9 cellular contexts compared by ENCODE assay signal in genomic region chr17:42704495-42705494, GRCh38. TPM values are rescaled to one million over a fixed set of nuclear protein-coding genes. Genes with fewer than 3 reads are reported as not detected.
A peak's percentile ranks its signal among the peaks of the same experiment; 100 is the strongest.
DNase-seq lines count a peak whose midpoint lies in the region; ATAC-seq, FAIRE-seq and TF ChIP-seq lines count a peak whose summit lies in the region.
"Had no signal": no experiment of that assay in that cellular context is flagged by ENCODE, and none has a peak within 500 bp of the region (broad histone marks: within the 10 kb centered on the region; RNA-seq: fewer than 3 reads in every experiment).

No MANE protein-coding gene starts in this region.

- H3K4me3 ChIP-seq in GM12878, result peak overlapping the region; percentile 46; the same call in 1 of the 2 replicates
- H3K4me3 ChIP-seq in smooth muscle cell, result no peak overlapping the region
- no peak overlapping the region for H3K4me3 ChIP-seq in PC-9

- in situ Hi-C loops in GM12878 (cut with MboI), result no loop called here

- SMC1A ChIA-PET in GM12878 (lab: Charles Lee; ENCODE audit: uncharacterized antibody, unreplicated experiment), result interaction anchor here (0.6 to 4.3 kb wide), 10 partner anchors 9 to 220 kb away, joined by 3 to 28 read pairs (median 5); partner anchors contain the start of genes CCR10, PLEKHH3 and RAMP2

- peak overlapping the region; percentile 55; the same call in 1 of the 2 replicates for H3K9ac ChIP-seq in GM12878 (ENCODE audit: control insufficient read depth, insufficient read depth, low read length)
- no peak overlapping the region for H3K9ac ChIP-seq in smooth muscle cell (ENCODE audit: low read depth)

- POLR2A ChIA-PET in GM12878 (lab: Charles Lee) (interaction anchor here (0.5 to 2.6 kb wide), 12 partner anchors 15 to 310 kb away, joined by 3 to 12 read pairs (median 3); no protein-coding TSS in a partner anchor), PC-9 (lab: Charles Lee; ENCODE audit: unreplicated experiment) (interaction anchor here (0.5 kb wide), 1 partner anchor 157 kb away, joined by 3 read pairs; no protein-coding TSS in a partner anchor)

- H3K9me3 ChIP-seq in GM12878 (replicated peaks; ENCODE audit: control insufficient read depth, insufficient read depth, low read length) (no peaks in the 10 kb centered on the region), smooth muscle cell (replicated peaks; ENCODE audit: low read depth) (no peaks in the 10 kb centered on the region), PC-9 (ENCODE audit: insufficient read depth, low read depth) (no peaks in the 10 kb centered on the region)

- TF ChIP-seq EP300 in GM12878 (IDR thresholded peaks at IDR 0.05; ENCODE audit: borderline replicate concordance in 1 of 2, control insufficient read depth in 1 of 2, low read depth in 2 of 2, low read length in 2 of 2), result peak; percentile 68 to 95

- no peaks in the 10 kb centered on the region for H3F3A ChIP-seq in smooth muscle cell (ENCODE audit: low read depth)
- no peaks in the 10 kb centered on the region; the same call in 1 of the 2 replicates for H3F3A ChIP-seq in PC-9 (ENCODE audit: insufficient read depth, low read depth)

- intact Hi-C loops in GM12878 (cut with micrococcal nuclease; ENCODE audit: unreplicated experiment) (no loop called here), PC-9 (cut with micrococcal nuclease; ENCODE audit: unreplicated experiment) (no loop called here)

- H3K27ac ChIP-seq in GM12878 (ENCODE audit: control insufficient read depth, insufficient read depth) (peak overlapping the region; percentile 92), smooth muscle cell (ENCODE audit: low read depth) (no peak overlapping the region), PC-9 (no peak overlapping the region)

- no peaks in the 10 kb centered on the region for H3K9me2 ChIP-seq in PC-9 (ENCODE audit: insufficient read depth)

- peak; percentile 51 for ATAC-seq in GM18520 (IDR thresholded peaks at IDR 0.05; ENCODE audit: unreplicated experiment)
- ATAC-seq in GM19463 (IDR thresholded peaks at IDR 0.05; ENCODE audit: unreplicated experiment), result peak; percentile 75
- ATAC-seq in HG03135 (IDR thresholded peaks at IDR 0.05; ENCODE audit: unreplicated experiment), result peak; percentile 71
- peak; percentile 92 for ATAC-seq in GM12878
- no peak for ATAC-seq in GM21528 (IDR thresholded peaks at IDR 0.05; ENCODE audit: low FRiP score, unreplicated experiment)

- RAD21 ChIA-PET in GM12878 (lab: Charles Lee; ENCODE audit: unreplicated experiment), result interaction anchor here (1.0 to 2.4 kb wide), 11 partner anchors 21 to 126 kb away, joined by 3 to 19 read pairs (median 5); partner anchors contain the start of genes CCR10, PLEKHH3, PSMC3IP and VPS25

- FAIRE-seq in GM12878 (lab: Jason Lieb, UNC), result peak; percentile 95

- H3K79me2 ChIP-seq in GM12878 (ENCODE audit: control insufficient read depth, insufficient read depth, low read length) (no peaks in the 10 kb centered on the region; the same call in 1 of the 2 replicates), smooth muscle cell (ENCODE audit: low read depth) (no peaks in the 10 kb centered on the region), PC-9 (ENCODE audit: low read depth) (no peaks in the 10 kb centered on the region)

- no peak for TF ChIP-seq CTCF in GM12878 (IDR thresholded peaks at IDR 0.05 in 2 of 3, conservative IDR thresholded peaks at IDR 0.05 in 1 of 3; ENCODE audit: control insufficient read depth in 2 of 3, extremely low read depth in 1 of 3, insufficient read depth in 1 of 3, low read depth in 3 of 3, low read length in 3 of 3)
- TF ChIP-seq CTCF in smooth muscle cell (IDR thresholded peaks at IDR 0.05; ENCODE audit: borderline replicate concordance, insufficient read depth, poor library complexity, severe bottlenecking), result no peak
- no peak for TF ChIP-seq CTCF in PC-9 (conservative IDR thresholded peaks at IDR 0.05)

- DNase-seq in GM12878 (ENCODE audit: low read depth, low spot score) (peak; percentile 94), smooth muscle cell (lab: John Stamatoyannopoulos, UW; ENCODE audit: unreplicated experiment) (no peak), PC-9 (no peak), A172 (ENCODE audit: low spot score) (no peak)
- DNase-seq: SHP77 had no signal

- peak; percentile 15; the same call in 1 of the 2 replicates for TF ChIP-seq POLR2A in GM12878 (IDR thresholded peaks at IDR 0.05; ENCODE audit: low read depth, low read length)

- CTCF ChIA-PET in GM12878 (lab: Yijun Ruan, JAX), result interaction anchor here (0.6 to 3.8 kb wide), 15 partner anchors 9 to 387 kb away, joined by 3 to 17 read pairs (median 5); partner anchors contain the start of genes CNTNAP1, PLEKHH3 and PSMC3IP
- CTCF ChIA-PET in PC-9 (lab: Charles Lee), result interaction anchor here (0.6 kb wide), 1 partner anchor 126 kb away, joined by 6 read pairs; no protein-coding TSS in a partner anchor

- 0% methylated on average over 12 of the region's 13 CpGs for WGBS in GM12878 (ENCODE audit: insufficient coverage, insufficient replicate concordance, low lambda C conversion rate, missing lambda C conversion rate)
- 96% methylated on average over 13 of the region's 13 CpGs for WGBS in smooth muscle cell (ENCODE audit: low lambda C conversion rate)

- no peaks in the 10 kb centered on the region for H4K20me1 ChIP-seq in GM12878 (ENCODE audit: control insufficient read depth, insufficient read depth)
- no peaks in the 10 kb centered on the region for H4K20me1 ChIP-seq in smooth muscle cell (ENCODE audit: low read depth)
- no peaks in the 10 kb centered on the region for H4K20me1 ChIP-seq in PC-9 (ENCODE audit: insufficient read depth)

- H3K4me2 ChIP-seq in GM12878 (ENCODE audit: control insufficient read depth, insufficient read depth) (peak overlapping the region; percentile 92), smooth muscle cell (no peak overlapping the region), PC-9 (no peak overlapping the region)

- TF ChIP-seq RAD21 in GM12878 (IDR thresholded peaks at IDR 0.05; ENCODE audit: insufficient read depth, low read depth, low read length), result no peak; the same call in 1 of the 2 replicates

- H3K36me3 ChIP-seq in GM12878 (ENCODE audit: control insufficient read depth in 2 of 2, insufficient read depth in 2 of 2, low read length in 1 of 2), result peaks cover 7 to 29% of the 10 kb centered on the region in 2 experiments
- no peaks in the 10 kb centered on the region for H3K36me3 ChIP-seq in smooth muscle cell (ENCODE audit: low read depth)
- no peaks in the 10 kb centered on the region for H3K36me3 ChIP-seq in PC-9 (ENCODE audit: low read depth)

- H3K27me3 ChIP-seq in GM12878 (replicated peaks in 1 of 2; ENCODE audit: control insufficient read depth in 2 of 2, insufficient read depth in 2 of 2, low read length in 1 of 2) (no peaks in the 10 kb centered on the region), smooth muscle cell (ENCODE audit: low read depth) (no peaks in the 10 kb centered on the region), PC-9 (ENCODE audit: insufficient read depth, low read depth) (no peaks in the 10 kb centered on the region)

- H2AFZ ChIP-seq in GM12878 (ENCODE audit: control insufficient read depth, low read depth, low read length) (peak overlapping the region; percentile 7; the same call in 1 of the 2 replicates), smooth muscle cell (ENCODE audit: low read depth) (no peak overlapping the region), PC-9 (no peak overlapping the region)

- H3K4me1 ChIP-seq in GM12878 (ENCODE audit: control insufficient read depth, insufficient read depth, low read length) (peaks cover 50% of the 10 kb centered on the region), smooth muscle cell (ENCODE audit: low read depth) (peaks cover under 1% of the 10 kb centered on the region), PC-9 (replicated peaks; ENCODE audit: insufficient read depth) (no peaks in the 10 kb centered on the region)

- BruUV-seq in GM12878 (replicated peaks; lab: Mats Ljungman, UMichigan) (no TSS peak), PC-9 (replicated peaks; lab: Mats Ljungman, UMichigan) (no TSS peak)

RNA-seq across cellular contexts. Expression of gene CNTNAP1, which starts 22.5 kb away (rescaled TPM):
- total RNA-seq in GM12878 (2013; cell fraction: nucleolus; rRNA removed), result 57.8 and 68.0 TPM in 2 replicates
- total RNA-seq in GM12878 (2014; rRNA removed) (11.1 and 12.9 TPM in 2 replicates), GM12878 (2014; rRNA removed; fragmentation: Illumina TruSeq; extraction: Trizol) (7.4 and 8.0 TPM in 2 replicates), GM12878 (2021) (26.0 and 29.9 TPM in 2 replicates), smooth muscle cell (7.1 and 9.5 TPM in 2 replicates), PC-9 (2021) (1.4 and 1.8 TPM in 2 replicates)
- 10.6 TPM for polyA plus RNA-seq in GM12878 (2011; ENCODE audit: low read depth)
- polyA plus RNA-seq in GM12878 (2011; rRNA removed) (10.2 and 19.6 TPM in 2 replicates), GM12878 (2014; fragmentation: Illumina TruSeq; extraction: Trizol) (10.6 and 14.1 TPM in 2 replicates), GM12878 (2014; fragmentation: Nextera tagmentation; extraction: Ambion mirVana) (1 to 10 TPM in 1 of 2 experiments, under 1 TPM in 1; 0.95 to 1.9 TPM), GM12878 (2014; rRNA removed) (22.0 and 26.6 TPM in 2 replicates), GM12878 (2016; fragmentation: Nextera tagmentation; extraction: Ambion mirVana) (1 to 10 TPM; 2.5 to 2.7 TPM), smooth muscle cell (2.0 and 4.5 TPM in 2 replicates)
- polyA plus RNA-seq in GM12878 (2011; cell fraction: cytosol; rRNA removed), result 26.2 and 27.3 TPM in 2 replicates
- 194 and 207 TPM in 2 replicates for polyA plus RNA-seq in GM12878 (2011; cell fraction: nucleus; rRNA removed)
- 22.3 and 24.4 TPM in 2 replicates for polyA plus RNA-seq in GM12878 (2012)
- 12.7 and 16.8 TPM in 2 replicates for polyA minus RNA-seq in GM12878 (2011; rRNA and poly(A)+ RNA removed)
- polyA minus RNA-seq in GM12878 (2011; cell fraction: cytosol; rRNA and poly(A)+ RNA removed), result 11.6 and 12.4 TPM in 2 replicates
- polyA minus RNA-seq in GM12878 (2011; cell fraction: nucleus; rRNA and poly(A)+ RNA removed), result 20.2 and 29.2 TPM in 2 replicates
- 19.2 and 20.8 TPM in 2 replicates for total RNA-seq in A172 (2014; rRNA removed; shearing (Covaris generic))

RNA-seq across cellular contexts. Expression of gene CCR10, which starts 23.2 kb away (rescaled TPM):
- total RNA-seq in GM12878 (2013; cell fraction: nucleolus; rRNA removed), result 7.4 TPM in 2 replicates
- total RNA-seq in GM12878 (2014; rRNA removed), result 25.2 and 34.2 TPM in 2 replicates
- 1.7 and 2.3 TPM in 2 replicates for total RNA-seq in GM12878 (2014; rRNA removed; fragmentation: Illumina TruSeq; extraction: Trizol)
- total RNA-seq in GM12878 (2021), result 54.0 and 61.3 TPM in 2 replicates
- 6.0 TPM for polyA plus RNA-seq in GM12878 (2011; ENCODE audit: low read depth)
- 1.7 and 2.6 TPM in 2 replicates for polyA plus RNA-seq in GM12878 (2011; rRNA removed)
- polyA plus RNA-seq in GM12878 (2011; cell fraction: cytosol; rRNA removed), result 7.5 and 12.9 TPM in 2 replicates
- polyA plus RNA-seq in GM12878 (2011; cell fraction: nucleus; rRNA removed), result 18.7 and 23.8 TPM in 2 replicates
- polyA plus RNA-seq in GM12878 (2012), result 20.8 and 43.4 TPM in 2 replicates
- 0.22 and 0.82 TPM in 2 replicates for polyA plus RNA-seq in GM12878 (2014; fragmentation: Illumina TruSeq; extraction: Trizol)
- under 1 TPM; 0.05 to 0.27 TPM for polyA plus RNA-seq in GM12878 (2014; fragmentation: Nextera tagmentation; extraction: Ambion mirVana)
- 21.0 and 30.9 TPM in 2 replicates for polyA plus RNA-seq in GM12878 (2014; rRNA removed)
- 10 to 100 TPM; 60.3 to 63.6 TPM for polyA plus RNA-seq in GM12878 (2016; fragmentation: Nextera tagmentation; extraction: Ambion mirVana)
- polyA minus RNA-seq in GM12878 (2011; rRNA and poly(A)+ RNA removed), result 2.6 and 3.8 TPM in 2 replicates
- polyA minus RNA-seq in GM12878 (2011; cell fraction: cytosol; rRNA and poly(A)+ RNA removed), result 7.2 and 10.8 TPM in 2 replicates
- polyA minus RNA-seq in GM12878 (2011; cell fraction: nucleus; rRNA and poly(A)+ RNA removed), result 7.9 and 15.9 TPM in 2 replicates
- 10.1 TPM in 1 of 2 replicates, not detected in the other for total RNA-seq in smooth muscle cell
- polyA plus RNA-seq in smooth muscle cell, result 2.0 and 3.8 TPM in 2 replicates
- total RNA-seq in PC-9 (2021), result 0.25 TPM in 1 of 2 replicates, not detected in the other
- 2.7 and 3.6 TPM in 2 replicates for total RNA-seq in A172 (2014; rRNA removed; shearing (Covaris generic))

RNA-seq across cellular contexts. Expression of gene PLEKHH3, which starts 28.0 kb away (rescaled TPM):
- 39.3 and 53.5 TPM in 2 replicates for total RNA-seq in GM12878 (2013; cell fraction: nucleolus; rRNA removed)
- 15.8 and 22.3 TPM in 2 replicates for total RNA-seq in GM12878 (2014; rRNA removed)
- total RNA-seq in GM12878 (2014; rRNA removed; fragmentation: Illumina TruSeq; extraction: Trizol), result 7.0 and 7.8 TPM in 2 replicates
- total RNA-seq in GM12878 (2021), result 35.5 and 38.0 TPM in 2 replicates
- polyA plus RNA-seq in GM12878 (2011; ENCODE audit: low read depth), result 6.9 TPM
- polyA plus RNA-seq in GM12878 (2011; rRNA removed), result 4.0 and 14.0 TPM in 2 replicates
- 18.7 and 28.9 TPM in 2 replicates for polyA plus RNA-seq in GM12878 (2011; cell fraction: cytosol; rRNA removed)
- polyA plus RNA-seq in GM12878 (2011; cell fraction: nucleus; rRNA removed), result 87.8 and 125 TPM in 2 replicates
- 26.0 and 33.7 TPM in 2 replicates for polyA plus RNA-seq in GM12878 (2012)
- 1.5 and 3.9 TPM in 2 replicates for polyA plus RNA-seq in GM12878 (2014; fragmentation: Illumina TruSeq; extraction: Trizol)
- polyA plus RNA-seq in GM12878 (2014; fragmentation: Nextera tagmentation; extraction: Ambion mirVana), result 1 to 10 TPM in 1 of 2 experiments, under 1 TPM in 1; 0.31 to 2.1 TPM
- polyA plus RNA-seq in GM12878 (2014; rRNA removed), result 29.5 and 31.3 TPM in 2 replicates
- 10 to 100 TPM; 10.3 to 11.8 TPM for polyA plus RNA-seq in GM12878 (2016; fragmentation: Nextera tagmentation; extraction: Ambion mirVana)
- 4.8 and 17.2 TPM in 2 replicates for polyA minus RNA-seq in GM12878 (2011; rRNA and poly(A)+ RNA removed)
- 17.5 and 20.7 TPM in 2 replicates for polyA minus RNA-seq in GM12878 (2011; cell fraction: cytosol; rRNA and poly(A)+ RNA removed)
- polyA minus RNA-seq in GM12878 (2011; cell fraction: nucleus; rRNA and poly(A)+ RNA removed), result 15.4 and 25.4 TPM in 2 replicates
- 5.0 and 13.3 TPM in 2 replicates for total RNA-seq in smooth muscle cell
- 23.6 and 23.7 TPM in 2 replicates for polyA plus RNA-seq in smooth muscle cell
- total RNA-seq in PC-9 (2021), result 22.5 and 32.2 TPM in 2 replicates
- 32.8 and 37.0 TPM in 2 replicates for total RNA-seq in A172 (2014; rRNA removed; shearing (Covaris generic))

RNA-seq across cellular contexts. Expression of gene EZH1, which starts 40.0 kb away (rescaled TPM):
- total RNA-seq in GM12878 (2013; cell fraction: nucleolus; rRNA removed), result 244 and 246 TPM in 2 replicates
- total RNA-seq in GM12878 (2014; rRNA removed), result 16.4 and 21.3 TPM in 2 replicates
- 15.5 and 17.3 TPM in 2 replicates for total RNA-seq in GM12878 (2014; rRNA removed; fragmentation: Illumina TruSeq; extraction: Trizol)
- 15.7 and 22.1 TPM in 2 replicates for total RNA-seq in GM12878 (2021)
- polyA plus RNA-seq in GM12878 (2011; ENCODE audit: low read depth), result 18.6 TPM
- 39.8 and 43.3 TPM in 2 replicates for polyA plus RNA-seq in GM12878 (2011; rRNA removed)
- 42.9 and 45.2 TPM in 2 replicates for polyA plus RNA-seq in GM12878 (2011; cell fraction: cytosol; rRNA removed)
- 93.1 and 105 TPM in 2 replicates for polyA plus RNA-seq in GM12878 (2011; cell fraction: nucleus; rRNA removed)
- 22.0 and 26.0 TPM in 2 replicates for polyA plus RNA-seq in GM12878 (2012)
- 23.7 and 27.1 TPM in 2 replicates for polyA plus RNA-seq in GM12878 (2014; fragmentation: Illumina TruSeq; extraction: Trizol)
- polyA plus RNA-seq in GM12878 (2014; fragmentation: Nextera tagmentation; extraction: Ambion mirVana), result 1 to 10 TPM; 6.1 to 6.2 TPM
- 24.7 and 25.4 TPM in 2 replicates for polyA plus RNA-seq in GM12878 (2014; rRNA removed)
- 10 to 100 TPM; 14.9 to 15.4 TPM for polyA plus RNA-seq in GM12878 (2016; fragmentation: Nextera tagmentation; extraction: Ambion mirVana)
- polyA minus RNA-seq in GM12878 (2011; rRNA and poly(A)+ RNA removed), result 47.1 and 56.8 TPM in 2 replicates
- 13.4 and 20.0 TPM in 2 replicates for polyA minus RNA-seq in GM12878 (2011; cell fraction: cytosol; rRNA and poly(A)+ RNA removed)
- 44.6 and 49.8 TPM in 2 replicates for polyA minus RNA-seq in GM12878 (2011; cell fraction: nucleus; rRNA and poly(A)+ RNA removed)
- 15.6 and 19.4 TPM in 2 replicates for total RNA-seq in smooth muscle cell
- polyA plus RNA-seq in smooth muscle cell, result 8.0 and 10.0 TPM in 2 replicates
- total RNA-seq in PC-9 (2021), result 22.8 and 24.8 TPM in 2 replicates
- total RNA-seq in A172 (2014; rRNA removed; shearing (Covaris generic)), result 7.2 and 10.3 TPM in 2 replicates

RNA-seq across cellular contexts. Expression of gene TUBG2, which starts 45.7 kb away (rescaled TPM):
- 44.1 and 46.6 TPM in 2 replicates for total RNA-seq in GM12878 (2013; cell fraction: nucleolus; rRNA removed)
- 6.0 and 6.8 TPM in 2 replicates for total RNA-seq in GM12878 (2014; rRNA removed)
- total RNA-seq in GM12878 (2014; rRNA removed; fragmentation: Illumina TruSeq; extraction: Trizol), result 3.8 and 4.7 TPM in 2 replicates
- total RNA-seq in GM12878 (2021), result 7.7 and 9.1 TPM in 2 replicates
- polyA plus RNA-seq in GM12878 (2011; ENCODE audit: low read depth), result 8.9 TPM
- 12.4 and 14.4 TPM in 2 replicates for polyA plus RNA-seq in GM12878 (2011; rRNA removed)
- polyA plus RNA-seq in GM12878 (2011; cell fraction: cytosol; rRNA removed), result 17.1 and 21.5 TPM in 2 replicates
- 71.5 and 76.2 TPM in 2 replicates for polyA plus RNA-seq in GM12878 (2011; cell fraction: nucleus; rRNA removed)
- 15.4 and 17.1 TPM in 2 replicates for polyA plus RNA-seq in GM12878 (2012)
- 5.8 and 8.8 TPM in 2 replicates for polyA plus RNA-seq in GM12878 (2014; fragmentation: Illumina TruSeq; extraction: Trizol)
- polyA plus RNA-seq in GM12878 (2014; fragmentation: Nextera tagmentation; extraction: Ambion mirVana), result 1 to 10 TPM; 1.2 to 1.8 TPM
- 11.3 and 12.5 TPM in 2 replicates for polyA plus RNA-seq in GM12878 (2014; rRNA removed)
- polyA plus RNA-seq in GM12878 (2016; fragmentation: Nextera tagmentation; extraction: Ambion mirVana), result 10 to 100 TPM; 11.3 to 11.9 TPM
- 5.3 and 8.6 TPM in 2 replicates for polyA minus RNA-seq in GM12878 (2011; rRNA and poly(A)+ RNA removed)
- polyA minus RNA-seq in GM12878 (2011; cell fraction: cytosol; rRNA and poly(A)+ RNA removed), result 2.8 and 4.8 TPM in 2 replicates
- polyA minus RNA-seq in GM12878 (2011; cell fraction: nucleus; rRNA and poly(A)+ RNA removed), result 14.5 and 16.8 TPM in 2 replicates
- 23.1 and 28.2 TPM in 2 replicates for total RNA-seq in smooth muscle cell
- polyA plus RNA-seq in smooth muscle cell, result 42.3 and 54.6 TPM in 2 replicates
- total RNA-seq in PC-9 (2021), result 25.5 and 28.3 TPM in 2 replicates
- total RNA-seq in A172 (2014; rRNA removed; shearing (Covaris generic)), result 21.8 and 34.1 TPM in 2 replicates
